Comparison of ENCODE assay signal across 9 cellular contexts in the genomic region with DNA sequence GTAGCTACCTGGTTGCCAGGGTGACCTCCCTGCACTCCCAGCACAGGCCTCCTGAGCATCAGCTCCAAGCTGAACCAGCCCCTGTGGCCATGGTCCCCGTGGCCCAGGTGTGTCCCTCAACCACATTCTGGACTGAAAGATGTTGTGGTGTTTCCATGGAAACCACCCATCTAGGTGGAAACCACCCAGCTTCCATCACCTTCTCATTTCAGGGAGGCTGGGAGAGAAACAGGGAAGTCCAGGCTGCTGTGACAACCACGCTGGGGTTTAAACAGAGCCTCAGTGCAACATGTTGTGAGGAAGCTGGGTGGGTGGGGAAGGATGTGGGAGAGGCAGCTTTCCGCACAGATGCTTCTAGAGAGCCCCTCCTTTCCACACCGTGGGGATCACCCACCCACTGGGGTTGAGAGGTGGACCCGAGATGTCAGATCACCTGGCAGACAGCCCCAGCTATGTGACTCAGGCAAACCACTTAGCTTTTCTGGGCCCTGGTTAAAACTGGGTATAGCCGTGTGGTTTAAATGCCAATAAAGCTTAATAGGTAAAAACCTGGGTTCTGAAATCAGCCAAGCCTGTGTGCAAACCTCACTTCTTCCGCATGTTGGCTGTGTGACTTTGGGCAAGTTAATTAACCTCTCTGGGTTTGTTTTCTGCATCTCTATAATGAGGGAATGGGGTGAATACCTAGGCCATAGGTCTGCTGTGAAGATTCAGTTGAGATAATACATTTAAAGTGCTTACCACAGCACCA. TPM values are rescaled to one million over a fixed set of nuclear protein-coding genes. Genes with fewer than 3 reads are reported as not detected.
A peak's percentile ranks its signal among the peaks of the same experiment; 100 is the strongest.
DNase-seq lines count a peak whose midpoint lies in the region; ATAC-seq, FAIRE-seq and TF ChIP-seq lines count a peak whose summit lies in the region.
"Had no signal": no experiment of that assay in that cellular context is flagged by ENCODE, and none has a peak within 500 bp of the region (broad histone marks: within the 10 kb centered on the region; RNA-seq: fewer than 3 reads in every experiment).

No MANE protein-coding gene starts in this region.

- H3K9me3 Mint-ChIP-seq in T-helper 2 cell treated with Interferon-gamma antibody and Interleukin-4, amounts not matched to agents 5 μg/mL and 100 μg/mL, for 36 hours: no peaks in the 10 kb centered on the region
- no peaks in the 10 kb centered on the region for H3K9me3 Mint-ChIP-seq in stimulated activated naive B cell treated with anti-CD40 and anti-IgM and Interleukin-4, amounts not matched to agents 10 μg/mL and 1 μg/mL and 100 μg/mL, for 72 hours

- H3K36me3 ChIP-seq in HEK293 (ENCODE audit: control insufficient read depth in 2 of 2, insufficient read depth in 1 of 2, low read length in 2 of 2): no peaks in the 10 kb centered on the region
- H3K36me3 ChIP-seq: cardiac muscle cell had no signal

- no peaks in the 10 kb centered on the region for H3K27me3 ChIP-seq in dorsolateral prefrontal cortex
- H3K27me3 ChIP-seq: cardiac muscle cell had no signal

- CTCF ChIA-PET in HEK293 (lab: Yijun Ruan, JAX): interaction anchor here (0.6 to 3.8 kb wide), 8 partner anchors 10 to 491 kb away, joined by 3 to 28 read pairs (median 4); no protein-coding TSS in a partner anchor

- no peaks in the 10 kb centered on the region for H3K27me3 Mint-ChIP-seq in T-helper 2 cell treated with Interferon-gamma antibody and Interleukin-4, amounts not matched to agents 5 μg/mL and 100 μg/mL, for 36 hours (ENCODE audit: low read depth)
- no peaks in the 10 kb centered on the region for H3K27me3 Mint-ChIP-seq in stimulated activated naive B cell treated with anti-CD40 and anti-IgM and Interleukin-4, amounts not matched to agents 10 μg/mL and 1 μg/mL and 100 μg/mL, for 72 hours

- peak; percentile 58 to 62 for ATAC-seq in stimulated activated naive B cell treated with anti-CD40 and anti-IgM and Interleukin-4, amounts not matched to agents 10 μg/mL and 1 μg/mL and 100 μg/mL, for 72 hours (replicated peaks)
- ATAC-seq in GM18517 (IDR thresholded peaks at IDR 0.05; ENCODE audit: unreplicated experiment): no peak

- H3K4me3 ChIP-seq in GM12864 (ENCODE audit: low read depth, low read length) (no peak overlapping the region), HEK293 (ENCODE audit: low read depth, low read length) (no peak overlapping the region), dorsolateral prefrontal cortex (no peak overlapping the region)
- H3K4me3 ChIP-seq: cardiac muscle cell had no signal

- peak; percentile 68 for DNase-seq in GM12864 (ENCODE audit: low read depth)
- DNase-seq in T-helper 2 cell treated with Interferon-gamma antibody and Interleukin-4, amounts not matched to agents 5 μg/mL and 100 μg/mL, for 36 hours (ENCODE audit: low spot score): peak; percentile 50
- DNase-seq in dorsolateral prefrontal cortex: no peak
- DNase-seq in stimulated activated naive B cell treated with anti-CD40 and anti-IgM and Interleukin-4, amounts not matched to agents 10 μg/mL and 1 μg/mL and 100 μg/mL, for 72 hours: peak; percentile 87
- DNase-seq in COR-L47 (lab: John Stamatoyannopoulos, UW): no peak
- DNase-seq in frontal cortex (ENCODE audit: low spot score in 2 of 2): no peak

- H3K4me1 ChIP-seq in HEK293 (ENCODE audit: control insufficient read depth, insufficient read depth, low read length): peaks cover 7% of the 10 kb centered on the region

- peaks cover 60% of the 10 kb centered on the region for H3K4me1 Mint-ChIP-seq in T-helper 2 cell treated with Interferon-gamma antibody and Interleukin-4, amounts not matched to agents 5 μg/mL and 100 μg/mL, for 36 hours (ENCODE audit: low read depth)
- peaks cover 88 to 100% of the 10 kb centered on the region in 2 donors for H3K4me1 Mint-ChIP-seq in stimulated activated naive B cell treated with anti-CD40 and anti-IgM and Interleukin-4, amounts not matched to agents 10 μg/mL and 1 μg/mL and 100 μg/mL, for 72 hours

- no peaks in the 10 kb centered on the region for H3K9me3 ChIP-seq in HEK293 (ENCODE audit: control insufficient read depth, insufficient read depth, low read depth, low read length)

- peak overlapping the region; percentile 48 for H3K4me3 Mint-ChIP-seq in T-helper 2 cell treated with Interferon-gamma antibody and Interleukin-4, amounts not matched to agents 5 μg/mL and 100 μg/mL, for 36 hours
- peak overlapping the region; percentile 29 to 47 for H3K4me3 Mint-ChIP-seq in stimulated activated naive B cell treated with anti-CD40 and anti-IgM and Interleukin-4, amounts not matched to agents 10 μg/mL and 1 μg/mL and 100 μg/mL, for 72 hours

- peak overlapping the region; percentile 79 for H3K27ac Mint-ChIP-seq in T-helper 2 cell treated with Interferon-gamma antibody and Interleukin-4, amounts not matched to agents 5 μg/mL and 100 μg/mL, for 36 hours
- H3K27ac Mint-ChIP-seq in stimulated activated naive B cell treated with anti-CD40 and anti-IgM and Interleukin-4, amounts not matched to agents 10 μg/mL and 1 μg/mL and 100 μg/mL, for 72 hours: peak overlapping the region; percentile 92

- intact Hi-C loops in dorsolateral prefrontal cortex (cut with DNase I): loop anchor here in 1 of 2 donors (10.0 kb wide), 1 partner anchor 517 kb away; the partner anchor contains the start of gene EXT2

- POLR2A ChIA-PET in HEK293 (lab: Yijun Ruan, JAX): interaction anchor here (1.2 kb wide), 1 partner anchor 47 kb away, joined by 4 read pairs; the partner anchor contains the start of gene CD82

- H3K36me3 Mint-ChIP-seq in T-helper 2 cell treated with Interferon-gamma antibody and Interleukin-4, amounts not matched to agents 5 μg/mL and 100 μg/mL, for 36 hours (ENCODE audit: low read depth): peaks cover 61% of the 10 kb centered on the region
- H3K36me3 Mint-ChIP-seq in stimulated activated naive B cell treated with anti-CD40 and anti-IgM and Interleukin-4, amounts not matched to agents 10 μg/mL and 1 μg/mL and 100 μg/mL, for 72 hours: peaks cover 71 to 92% of the 10 kb centered on the region in 2 donors

- no peak for FAIRE-seq in frontal cortex (lab: Jason Lieb, UNC)

- H3K27ac ChIP-seq in HEK293 (ENCODE audit: extremely low read depth, low read depth, low read length) (no peak overlapping the region), dorsolateral prefrontal cortex (peak overlapping the region in 53 of 59 donors; percentile 1 to 91 (median 68))
- H3K27ac ChIP-seq: cardiac muscle cell had no signal

- TF ChIP-seq CTCF in GM12864 (IDR thresholded peaks at IDR 0.05; ENCODE audit: low read depth, low read length, missing control alignments): no peak
- no peak for TF ChIP-seq CTCF in HEK293 (tag by site-specific recombination; IDR thresholded peaks at IDR 0.05)
- no peak for TF ChIP-seq CTCF in dorsolateral prefrontal cortex (IDR thresholded peaks at IDR 0.05 in 54 of 56, conservative IDR thresholded peaks at IDR 0.05 in 2 of 56; ENCODE audit: low read depth in 1 of 56, partially characterized antibody in 56 of 56)

TF ChIP-seq in HEK293, 187 proteins besides CTCF, POLR2A, EP300 and RAD21:
- TF ChIP-seq ZFHX2 (tag by site-specific recombination; conservative IDR thresholded peaks at IDR 0.05): 0 out of 2 replicates have a peak, but pooled peaks have one; percentile 24
- TF ChIP-seq ZNF768 (tag by site-specific recombination; IDR thresholded peaks at IDR 0.05): peak; percentile 60; the same call in 1 of the 2 replicates
- peak; percentile 21; the same call in 1 of the 2 replicates for TF ChIP-seq EGR2 (tag by site-specific recombination; IDR thresholded peaks at IDR 0.05; ENCODE audit: low read depth)
- no peak for TF ChIP-seq ZNF837 (tag by site-specific recombination; IDR thresholded peaks at IDR 0.05)

RNA-seq across cellular contexts. Expression of gene CD82, which starts 46.4 kb away (rescaled TPM):
- 100 to 1,000 TPM in 11 of 120 experiments, 10 to 100 TPM in 109; 22.6 to 179 (median 59.4) TPM for total RNA-seq in dorsolateral prefrontal cortex
- 6.5 TPM for total RNA-seq in frontal cortex

Comparison
In these comparisons a context has a peak if more than half of its experiments do, and no peak if none do; other contexts are left out.
1. DNase-seq: peak in GM12864 (single experiment), T-helper 2 cell treated with Interferon-gamma antibody and Interleukin-4, amounts not matched to agents 5 μg/mL and 100 μg/mL, for 36 hours (single experiment) and stimulated activated naive B cell treated with anti-CD40 and anti-IgM and Interleukin-4, amounts not matched to agents 10 μg/mL and 1 μg/mL and 100 μg/mL, for 72 hours (single experiment); none in dorsolateral prefrontal cortex (0 of 10), COR-L47 (single experiment) and frontal cortex (0 of 2).